ENCODE assay signal across 9 cellular contexts in genomic region chr3:152197451-152197850, GRCh38.
A peak's percentile ranks its signal among the peaks of the same experiment; 100 is the strongest.
DNase-seq lines count a peak whose midpoint lies in the region; ATAC-seq and TF ChIP-seq lines count a peak whose summit lies in the region.
"Had no signal": no experiment of that assay in that cellular context is flagged by ENCODE, and none has a peak within 500 bp of the region (broad histone marks: within the 10 kb centered on the region; RNA-seq: fewer than 3 reads in every experiment).

No MANE protein-coding gene starts in this region.

- H3K9me2 ChIP-seq in OCI-LY7 (ENCODE audit: insufficient read depth, low read length): no peaks in the 10 kb centered on the region

- H3K4me1 Mint-ChIP-seq in stimulated activated naive B cell treated with anti-CD40 and anti-IgM and Interleukin-4, amounts not matched to agents 10 μg/mL and 1 μg/mL and 100 μg/mL, for 72 hours: peaks cover 29 to 78% of the 10 kb centered on the region in 2 donors

- POLR2A ChIA-PET in OCI-LY7 (lab: Charles Lee): interaction anchor here (0.5 to 3.4 kb wide), 15 partner anchors 11 to 269 kb away, joined by 3 to 23 read pairs (median 3); partner anchors contain the start of gene MBNL1

- H3K79me2 ChIP-seq in OCI-LY7 (ENCODE audit: insufficient read depth, low read depth, low read length): 0 out of 2 replicates have a peak, but pooled peaks cover 6% of the 10 kb centered on the region

- peak overlapping the region; percentile 48 for H3K4me3 ChIP-seq in OCI-LY7 (ENCODE audit: low read depth, low read length, poor library complexity, severe bottlenecking)
- peak overlapping the region; percentile 0 to 26 (median 21) for H3K4me3 ChIP-seq in esophagus muscularis mucosa

- H3K4me3 Mint-ChIP-seq in stimulated activated naive B cell treated with anti-CD40 and anti-IgM and Interleukin-4, amounts not matched to agents 10 μg/mL and 1 μg/mL and 100 μg/mL, for 72 hours: peak overlapping the region; percentile 68 to 90

- no peaks in the 10 kb centered on the region for H3K36me3 ChIP-seq in OCI-LY7 (ENCODE audit: insufficient read depth, low read length)
- H3K36me3 ChIP-seq in esophagus muscularis mucosa: no peaks in the 10 kb centered on the region

- H3K27me3 Mint-ChIP-seq in stimulated activated naive B cell treated with anti-CD40 and anti-IgM and Interleukin-4, amounts not matched to agents 10 μg/mL and 1 μg/mL and 100 μg/mL, for 72 hours: no peaks in the 10 kb centered on the region

- TF ChIP-seq CTCF in OCI-LY7 (conservative IDR thresholded peaks at IDR 0.05; ENCODE audit: low read length): no peak
- no peak for TF ChIP-seq CTCF in esophagus muscularis mucosa (IDR thresholded peaks at IDR 0.05)

- BruUV-seq in OCI-LY7 (replicated peaks; lab: Mats Ljungman, UMichigan): TSS peak; percentile 76

- no peaks in the 10 kb centered on the region for H3K27me3 ChIP-seq in esophagus muscularis mucosa

- peak; percentile 17 for ATAC-seq in GM18909 (IDR thresholded peaks at IDR 0.05; ENCODE audit: poor library complexity, unreplicated experiment)
- ATAC-seq in stimulated activated naive B cell treated with anti-CD40 and anti-IgM and Interleukin-4, amounts not matched to agents 10 μg/mL and 1 μg/mL and 100 μg/mL, for 72 hours (replicated peaks): peak; percentile 30 to 32
- ATAC-seq in GM18517 (IDR thresholded peaks at IDR 0.05; ENCODE audit: unreplicated experiment): no peak
- ATAC-seq in HG03139 (IDR thresholded peaks at IDR 0.05; ENCODE audit: unreplicated experiment): no peak
- ATAC-seq in HG02885 (IDR thresholded peaks at IDR 0.05; ENCODE audit: poor library complexity, unreplicated experiment): no peak

- H3K27ac ChIP-seq in OCI-LY7 (ENCODE audit: low read depth, low read length, poor library complexity, severe bottlenecking) (peak overlapping the region; percentile 63), esophagus muscularis mucosa (replicated peaks in 1 of 4) (peak overlapping the region; percentile 82 to 84 (median 84))

- CTCF ChIA-PET in OCI-LY7 (lab: Charles Lee; ENCODE audit: unreplicated experiment): no interaction called here

- intact Hi-C loops in OCI-LY7 (cut with micrococcal nuclease; ENCODE audit: unreplicated experiment): no loop called here
- intact Hi-C loops in esophagus muscularis mucosa (cut with DNase I): no loop called here

- H3K27ac Mint-ChIP-seq in stimulated activated naive B cell treated with anti-CD40 and anti-IgM and Interleukin-4, amounts not matched to agents 10 μg/mL and 1 μg/mL and 100 μg/mL, for 72 hours: peak overlapping the region; percentile 89

- peaks cover 2 to 4% of the 10 kb centered on the region in 2 donors for H3K36me3 Mint-ChIP-seq in stimulated activated naive B cell treated with anti-CD40 and anti-IgM and Interleukin-4, amounts not matched to agents 10 μg/mL and 1 μg/mL and 100 μg/mL, for 72 hours

- H3K9me3 ChIP-seq in OCI-LY7 (ENCODE audit: low read length): no peaks in the 10 kb centered on the region
- H3K9me3 ChIP-seq in esophagus muscularis mucosa: no peaks in the 10 kb centered on the region

- H3K4me1 ChIP-seq in OCI-LY7 (ENCODE audit: insufficient read depth, low read length, poor library complexity, severe bottlenecking): peaks cover 77% of the 10 kb centered on the region
- H3K4me1 ChIP-seq in esophagus muscularis mucosa: peaks cover 16 to 64% (median 51%) of the 10 kb centered on the region in 4 donors

- TF ChIP-seq POLR2A in esophagus muscularis mucosa (IDR thresholded peaks at IDR 0.05; ENCODE audit: low read depth): no peak

- H3K9me3 Mint-ChIP-seq in stimulated activated naive B cell treated with anti-CD40 and anti-IgM and Interleukin-4, amounts not matched to agents 10 μg/mL and 1 μg/mL and 100 μg/mL, for 72 hours: no peaks in the 10 kb centered on the region

- peak overlapping the region; percentile 86 for H3K4me2 ChIP-seq in OCI-LY7 (ENCODE audit: low read length)

- peak overlapping the region; percentile 82 for H2AFZ ChIP-seq in OCI-LY7 (ENCODE audit: low read length)

- TF ChIP-seq EP300 in esophagus muscularis mucosa (IDR thresholded peaks at IDR 0.05): no peak

- no peak for DNase-seq in OCI-LY7 (ENCODE audit: low spot score)
- no peak for DNase-seq in esophagus muscularis mucosa (ENCODE audit: extremely low spot score)
- DNase-seq in stimulated activated naive B cell treated with anti-CD40 and anti-IgM and Interleukin-4, amounts not matched to agents 10 μg/mL and 1 μg/mL and 100 μg/mL, for 72 hours: no peak
- no peak for DNase-seq in NCI-H1694 (lab: John Stamatoyannopoulos, UW)
- DNase-seq: NCI-H524 treated with DMSO at 0.1 percent for 48 hours had no signal

- H4K20me1 ChIP-seq in OCI-LY7 (ENCODE audit: insufficient read depth, low read length): no peaks in the 10 kb centered on the region

- 50% methylated on average over 3 of the region's 3 CpGs for WGBS in esophagus muscularis mucosa

Comparison
In these comparisons a context has a peak if more than half of its experiments do, and no peak if none do; other contexts are left out.
1. ATAC-seq: peak in GM18909 (single experiment) and stimulated activated naive B cell treated with anti-CD40 and anti-IgM and Interleukin-4, amounts not matched to agents 10 μg/mL and 1 μg/mL and 100 μg/mL, for 72 hours (2 of 2); none in GM18517 (single experiment), HG03139 (single experiment) and HG02885 (single experiment).